Comparison of ENCODE assay signal across 8 cellular contexts in genomic region chr22:38572065-38572464, GRCh38. TPM values are rescaled to one million over a fixed set of nuclear protein-coding genes. Genes with fewer than 3 reads are reported as not detected.
DNase-seq lines count a peak whose midpoint lies in the region; ATAC-seq and TF ChIP-seq lines count a peak whose summit lies in the region.

No MANE protein-coding gene starts in this region.

- H3K27me3 ChIP-seq in esophagus squamous epithelium (no peaks in the 10 kb centered on the region), ovary (no peaks in the 10 kb centered on the region)

- H3K27ac ChIP-seq in VCaP: no peak overlapping the region
- H3K27ac ChIP-seq in esophagus squamous epithelium: no peak overlapping the region
- H3K27ac ChIP-seq in ovary: no peak overlapping the region

- H3K4me1 ChIP-seq in esophagus squamous epithelium (peaks cover 0 to 22% (median 13%) of the 10 kb centered on the region in 3 donors), ovary (ENCODE audit: insufficient read depth) (peaks cover 2% of the 10 kb centered on the region)

- peak; percentile 72 for TF ChIP-seq CTCF in VCaP (conservative IDR thresholded peaks at IDR 0.05)
- TF ChIP-seq CTCF in esophagus squamous epithelium (IDR thresholded peaks at IDR 0.05): peak; percentile 10 to 56 (median 46)
- TF ChIP-seq CTCF in ovary (IDR thresholded peaks at IDR 0.05): peak; percentile 23 to 63 (median 34)

- WGBS in esophagus squamous epithelium, 2 donors: 0 to 9% methylated on average over 3 of the region's 3 CpGs
- 1 to 2% (median 2%) methylated on average over 3 of the region's 3 CpGs for WGBS in ovary, 3 donors

- H3K9me3 ChIP-seq in esophagus squamous epithelium (no peaks in the 10 kb centered on the region), ovary (no peaks in the 10 kb centered on the region)

- H3K36me3 ChIP-seq in esophagus squamous epithelium (no peaks in the 10 kb centered on the region), ovary (no peaks in the 10 kb centered on the region)

- DNase-seq in NCI-H82 (lab: John Stamatoyannopoulos, UW): peak; percentile 54
- no peak for DNase-seq in NCI-H82 treated with DMSO at 0.1 percent for 48 hours (lab: John Stamatoyannopoulos, UW; ENCODE audit: unreplicated experiment)
- DNase-seq in M059J (ENCODE audit: low read depth): peak; percentile 51
- no peak for DNase-seq in esophagus squamous epithelium (lab: John Stamatoyannopoulos, UW)
- DNase-seq in ovary: peak in 2 of 5 donors; percentile 19 to 43
- DNase-seq in activated CD4-positive, CD25-positive, alpha-beta regulatory T cell treated with anti-CD3 and anti-CD28 coated beads, Interleukin-2, amount 50 U/mL, for 72 hours: no peak

- intact Hi-C loops in esophagus squamous epithelium (cut with DNase I): no loop called here
- intact Hi-C loops in ovary (cut with DNase I): loop anchor here in 3 of 4 donors (2.0 to 5.0 kb wide), 3 partner anchors 515 to 520 kb away; partner anchors contain the start of gene PICK1 (in 1 of the 3)

- TF ChIP-seq EP300 in ovary (IDR thresholded peaks at IDR 0.05): no peak

- no peak overlapping the region for H3K4me3 ChIP-seq in esophagus squamous epithelium
- H3K4me3 ChIP-seq in ovary: no peak overlapping the region

- TF ChIP-seq POLR2A in esophagus squamous epithelium (IDR thresholded peaks at IDR 0.05) (no peak), ovary (IDR thresholded peaks at IDR 0.05) (no peak)

- ATAC-seq in HG03135 (IDR thresholded peaks at IDR 0.05; ENCODE audit: unreplicated experiment): no peak

RNA-seq across cellular contexts. Expression of gene DMC1, which starts 2.1 kb away (rescaled TPM):
- 0.10 TPM in 1 of 2 replicates, not detected in the other for total RNA-seq in M059J (2014; rRNA removed; shearing (Covaris generic))
- total RNA-seq in esophagus squamous epithelium (1 to 10 TPM in 3 of 4 donors, not detected in 1; 1.1 to 7.2 (median 5.2) TPM), ovary (10 to 100 TPM in 1 of 7 donors, 1 to 10 TPM in 5, under 1 TPM in 1; 0.95 to 12.2 (median 2.1) TPM)
- polyA plus RNA-seq in ovary: 1 to 10 TPM in 1 of 2 donors, under 1 TPM in 1; 0.82 to 2.1 TPM

Comparison
In these comparisons a context has a peak if more than half of its experiments do, and no peak if none do; other contexts are left out.
1. DNase-seq: peak in NCI-H82 (single experiment) and M059J (single experiment); none in NCI-H82 treated with DMSO at 0.1 percent for 48 hours (single experiment), esophagus squamous epithelium (single experiment) and activated CD4-positive, CD25-positive, alpha-beta regulatory T cell treated with anti-CD3 and anti-CD28 coated beads, Interleukin-2, amount 50 U/mL, for 72 hours (single experiment).
2. Peak in every context shown above with its lines, with median percentiles within 50 percentile points of each other: CTCF ChIP-seq.